8 cellular contexts compared by ENCODE assay signal in genomic region chrX:150547511-150548115, GRCh38. TPM values are rescaled to one million over a fixed set of nuclear protein-coding genes. Genes with fewer than 3 reads are reported as not detected.
DNase-seq lines count a peak whose midpoint lies in the region; ATAC-seq lines count a peak whose summit lies in the region.

No MANE protein-coding gene starts in this region.

- H3K27ac ChIP-seq in trophoblast cell (ENCODE audit: low read depth, low read length) = no peak overlapping the region

- H3K14ac ChIP-seq in trophoblast cell (ENCODE audit: low read length) = peak overlapping the region; percentile 22

- peak overlapping the region; percentile 70 for H4K12ac ChIP-seq in trophoblast cell (ENCODE audit: low read depth, low read length)

- H3K9me3 ChIP-seq in MG63 = no peaks in the 10 kb centered on the region
- H3K9me3 ChIP-seq in trophoblast cell (ENCODE audit: insufficient read depth, low read depth, low read length) = no peaks in the 10 kb centered on the region

- H2AK5ac ChIP-seq in trophoblast cell (ENCODE audit: low read length) = no peak overlapping the region

- H3K9ac ChIP-seq in trophoblast cell (ENCODE audit: low read length) = no peak overlapping the region

- H4K8ac ChIP-seq in trophoblast cell (ENCODE audit: low read depth, low read length) = peak overlapping the region; percentile 76

- peak; percentile 58 for DNase-seq in EH (ENCODE audit: low read depth)
- peak; percentile 80 for DNase-seq in MG63
- peak in 55 of 56 donors; percentile 3 to 85 (median 62) for DNase-seq in amygdala (lab: John Stamatoyannopoulos, UW)
- peak; percentile 85 for DNase-seq in left cardiac atrium
- DNase-seq in trophoblast cell = peak; percentile 21 to 49
- no peak for DNase-seq in OCI-M2 (lab: John Stamatoyannopoulos, UW; ENCODE audit: unreplicated experiment)
- no peak for DNase-seq in central memory CD4-positive, alpha-beta T cell

- H3K27me3 ChIP-seq in MG63 (no peaks in the 10 kb centered on the region), trophoblast cell (ENCODE audit: insufficient read depth, low read length) (no peaks in the 10 kb centered on the region)

- no peak overlapping the region for H3K23ac ChIP-seq in trophoblast cell (ENCODE audit: low read length)

- no peaks in the 10 kb centered on the region for H3K79me2 ChIP-seq in trophoblast cell (ENCODE audit: control insufficient read depth, insufficient read depth, low read length, poor library complexity)

- H3K4me2 ChIP-seq in trophoblast cell (ENCODE audit: low read length) = peak overlapping the region; percentile 86

- H3K4me1 ChIP-seq in trophoblast cell (ENCODE audit: control insufficient read depth in 1 of 2, insufficient read depth in 2 of 2, low read length in 2 of 2) = peaks cover 0 to 5% of the 10 kb centered on the region in 2 experiments

- no peak overlapping the region for H3K4ac ChIP-seq in trophoblast cell (ENCODE audit: low read depth, low read length)

- peaks cover 3% of the 10 kb centered on the region for H3K79me1 ChIP-seq in trophoblast cell (ENCODE audit: low read length)

- no peak overlapping the region for H2BK5ac ChIP-seq in trophoblast cell (ENCODE audit: low read depth, low read length, poor library complexity)

- peak overlapping the region; percentile 15 for H3K4me3 ChIP-seq in MG63
- H3K4me3 ChIP-seq in trophoblast cell (ENCODE audit: low read depth, low read length) = peak overlapping the region; percentile 53

- no peak overlapping the region for H4K91ac ChIP-seq in trophoblast cell (ENCODE audit: low read depth, low read length)

- H3K36me3 ChIP-seq in MG63 (no peaks in the 10 kb centered on the region), trophoblast cell (ENCODE audit: control insufficient read depth in 1 of 2, insufficient read depth in 2 of 2, low read length in 2 of 2) (no peaks in the 10 kb centered on the region)

- no peak overlapping the region for H2BK12ac ChIP-seq in trophoblast cell (ENCODE audit: low read length)

- intact Hi-C loops in left cardiac atrium (cut with DNase I) = no loop called here

- H2BK120ac ChIP-seq in trophoblast cell (ENCODE audit: insufficient read depth, low read length, poor library complexity) = no peak overlapping the region

- H3K18ac ChIP-seq in trophoblast cell (ENCODE audit: low read length) = no peak overlapping the region

- peak overlapping the region; percentile 66 for H2AFZ ChIP-seq in trophoblast cell (ENCODE audit: insufficient read depth, low read length, poor library complexity)

- WGBS in trophoblast cell (ENCODE audit: extremely low coverage, insufficient coverage, insufficient read length) = no CpG with 5 or more reads among the region's 47 CpGs

- peak; percentile 48 for ATAC-seq in GM21447 (IDR thresholded peaks at IDR 0.05; ENCODE audit: unreplicated experiment)
- ATAC-seq in left cardiac atrium = peak; percentile 93 to 96

RNA-seq across cellular contexts. Expression of gene MTM1, which starts 20.8 kb away (rescaled TPM):
- total RNA-seq in MG63 (2014; rRNA removed; shearing (Covaris generic); ENCODE audit: low replicate concordance) = 8.7 and 9.1 TPM in 2 replicates
- 10 to 100 TPM; 10.4 to 14.1 TPM for total RNA-seq in left cardiac atrium
- 10.6 and 10.9 TPM in 2 replicates for polyA plus RNA-seq in trophoblast cell (2013)

Comparison
In these comparisons a context has a peak if more than half of its experiments do, and no peak if none do; other contexts are left out.
1. DNase-seq: peak in EH (single experiment), MG63 (single experiment), amygdala (55 of 56), left cardiac atrium (single experiment) and trophoblast cell (2 of 2); none in OCI-M2 (single experiment) and central memory CD4-positive, alpha-beta T cell (single experiment).